1 cellular context compared by ENCODE assay signal in genomic region chr1:11031624-11032262, GRCh38.
TF ChIP-seq lines count a peak whose summit lies in the region.

No MANE protein-coding gene starts in this region.

TF ChIP-seq in SK-N-SH treated with all-trans-retinoic acid at 6 μM for 48 hours, 23 proteins besides CTCF, POLR2A, EP300 and RAD21 (continued from another document):
- TF ChIP-seq POU6F1 (CRISPR knock-in tag; IDR thresholded peaks at IDR 0.05; ENCODE audit: borderline replicate concordance, low read depth) (no peak), SNAI2 (CRISPR knock-in tag; IDR thresholded peaks at IDR 0.05) (no peak), PATZ1 (CRISPR knock-in tag; IDR thresholded peaks at IDR 0.05; ENCODE audit: borderline replicate concordance) (no peak), BACH2 (CRISPR knock-in tag; IDR thresholded peaks at IDR 0.05; ENCODE audit: borderline replicate concordance) (no peak), PPARA (CRISPR knock-in tag; IDR thresholded peaks at IDR 0.05; ENCODE audit: borderline replicate concordance) (no peak), CREB5 (CRISPR knock-in tag; IDR thresholded peaks at IDR 0.05; ENCODE audit: low read depth) (no peak), RARB (CRISPR knock-in tag; IDR thresholded peaks at IDR 0.05) (no peak), TSHZ2 (CRISPR knock-in tag; IDR thresholded peaks at IDR 0.05) (no peak), TCF4 (CRISPR knock-in tag; IDR thresholded peaks at IDR 0.05; ENCODE audit: borderline replicate concordance) (no peak), ZFP3 (CRISPR knock-in tag; IDR thresholded peaks at IDR 0.05) (no peak), CSDC2 (CRISPR knock-in tag; IDR thresholded peaks at IDR 0.05) (no peak), ZFP30 (CRISPR knock-in tag; IDR thresholded peaks at IDR 0.05) (no peak), ESRRG (CRISPR knock-in tag; IDR thresholded peaks at IDR 0.05) (no peak)
